In the genomic region with DNA sequence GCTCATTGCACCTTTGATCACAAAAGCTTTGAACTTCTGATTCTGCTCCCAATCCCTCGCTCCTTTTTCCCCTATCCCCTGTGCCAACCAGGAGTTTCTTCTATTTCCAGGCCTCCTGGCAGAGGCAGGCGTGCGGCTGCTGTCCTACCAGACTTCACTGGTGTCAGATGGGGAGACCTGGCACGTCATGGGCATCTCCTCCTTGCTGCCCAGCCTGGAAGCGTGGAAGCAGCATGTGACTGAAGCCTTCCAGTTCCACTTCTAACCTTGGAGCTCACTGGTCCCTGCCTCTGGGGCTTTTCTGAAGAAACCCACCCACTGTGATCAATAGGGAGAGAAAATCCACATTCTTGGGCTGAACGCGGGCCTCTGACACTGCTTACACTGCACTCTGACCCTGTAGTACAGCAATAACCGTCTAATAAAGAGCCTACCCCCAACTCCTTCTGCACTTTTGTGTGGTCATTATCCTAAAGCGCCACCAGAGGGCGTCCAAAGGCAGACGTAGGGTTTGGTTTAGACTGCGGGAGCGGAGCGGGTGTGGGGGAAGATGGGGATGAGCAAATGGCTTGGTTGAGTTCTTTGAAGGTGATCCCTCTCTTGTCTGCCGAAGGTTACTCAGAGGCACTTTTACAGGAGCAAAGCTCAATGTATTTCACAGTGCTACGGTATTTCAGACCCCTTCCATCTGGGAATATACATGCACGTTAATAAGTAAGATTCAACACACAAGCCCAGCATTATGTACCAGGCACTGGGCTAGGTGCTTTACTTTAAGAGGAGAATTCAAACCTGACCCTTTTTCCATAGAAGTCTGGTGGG, we compare ENCODE assay signal across 8 cellular contexts. TPM values are rescaled to one million over a fixed set of nuclear protein-coding genes. Genes with fewer than 3 reads are reported as not detected.
DNase-seq lines count a peak whose midpoint lies in the region; ATAC-seq, FAIRE-seq and TF ChIP-seq lines count a peak whose summit lies in the region.

No MANE protein-coding gene starts in this region.

- no peak for TF ChIP-seq EP300 in HepG2 (IDR thresholded peaks at IDR 0.05; ENCODE audit: low read depth in 2 of 2, low read length in 2 of 2)
- no peak for TF ChIP-seq EP300 in HepG2 (CRISPR knock-in tag; IDR thresholded peaks at IDR 0.05; ENCODE audit: borderline replicate concordance)

- peak; percentile 89 for FAIRE-seq in HepG2 (lab: Jason Lieb, UNC)

- in situ Hi-C loops in HepG2 (cut with HindIII; ENCODE audit: extremely low pct_ligation_motif_present, low pct_unique_long_range_greater_than_20kb), result no loop called here

- CTCF ChIA-PET in HepG2 (lab: Yijun Ruan, JAX; ENCODE audit: low intra/inter-chr PET ratio, low total read pairs), result interaction anchor here (0.7 to 2.1 kb wide), 8 partner anchors 27 to 224 kb away, joined by 3 to 19 read pairs (median 4); no protein-coding TSS in a partner anchor

- no TSS peak for BruUV-seq in HepG2 (replicated peaks; lab: Mats Ljungman, UMichigan)

- TF ChIP-seq RAD21 in HepG2 (CRISPR knock-in tag; IDR thresholded peaks at IDR 0.05), result peak; percentile 90

- H2AFZ ChIP-seq in HepG2 (ENCODE audit: low read length), result no peak overlapping the region

- WGBS in HepG2 (ENCODE audit: low lambda C conversion rate), result 40% methylated on average over 17 of the region's 17 CpGs

- POLR2A ChIA-PET in HepG2 (lab: Yijun Ruan, JAX), result interaction anchor here (1.1 to 4.4 kb wide), 7 partner anchors 11 to 51 kb away, joined by 3 to 27 read pairs (median 4); no protein-coding TSS in a partner anchor

- no peaks in the 10 kb centered on the region for H3K79me2 ChIP-seq in HepG2 (ENCODE audit: insufficient read depth, low read length)

- DNase-seq in GM12865 (ENCODE audit: low read depth), result peak; percentile 68
- DNase-seq in NCI-H2196 (lab: John Stamatoyannopoulos, UW; ENCODE audit: unreplicated experiment), result peak; percentile 76
- DNase-seq in activated CD4-positive, CD25-positive, alpha-beta regulatory T cell treated with anti-CD3 and anti-CD28 coated beads, Interleukin-2, amount 50 U/mL, for 72 hours, result peak; percentile 41
- peak; percentile 71 for DNase-seq in colonic mucosa
- DNase-seq in HepG2 (ENCODE audit: low spot score), result peak; percentile 76
- DNase-seq in stimulated activated CD4-positive, alpha-beta T cell treated with anti-CD3 and anti-CD28 coated beads, TNF-alpha, amount 100 ng/mL, for 24 hours (ENCODE audit: low read depth in 3 of 3), result peak; percentile 10 to 43 (median 22)

- no peak overlapping the region for H3K4me2 ChIP-seq in HepG2 (ENCODE audit: low read depth, low read length)

- TF ChIP-seq CTCF in GM12865 (IDR thresholded peaks at IDR 0.05; ENCODE audit: insufficient read depth, low read depth, low read length, missing control alignments) (peak; percentile 84), colonic mucosa (IDR thresholded peaks at IDR 0.05) (peak; percentile 68), HepG2 (CRISPR knock-in tag; IDR thresholded peaks at IDR 0.05) (peak; percentile 95)

- H3K36me3 ChIP-seq in colonic mucosa (no peaks in the 10 kb centered on the region), HepG2 (replicated peaks in 1 of 2; ENCODE audit: control insufficient read depth in 1 of 2, insufficient read depth in 2 of 2, low read length in 2 of 2) (peaks cover 26 to 50% of the 10 kb centered on the region in 2 experiments)

- H3K9ac ChIP-seq in colonic mucosa (ENCODE audit: low read depth in 2 of 2, low read length in 2 of 2), result no peak overlapping the region
- H3K9ac ChIP-seq in HepG2 (ENCODE audit: insufficient read depth, low read depth, low read length), result no peak overlapping the region

- no peak; a peak in 1 of 4 replicates for TF ChIP-seq POLR2A in HepG2 (IDR thresholded peaks at IDR 0.05; ENCODE audit: insufficient read depth in 1 of 2, low read depth in 2 of 2, low read length in 2 of 2)

- H4K20me1 ChIP-seq in HepG2 (ENCODE audit: insufficient read depth, low read length), result no peaks in the 10 kb centered on the region

- no peak overlapping the region for H3K27ac ChIP-seq in colonic mucosa
- peak overlapping the region; percentile 9 for H3K27ac ChIP-seq in HepG2 (ENCODE audit: extremely low read length, insufficient read depth, low read length)

- H3K27me3 ChIP-seq in colonic mucosa, result no peaks in the 10 kb centered on the region
- H3K27me3 ChIP-seq in HepG2 (ENCODE audit: control insufficient read depth in 1 of 2, insufficient read depth in 2 of 2, low read length in 2 of 2), result no peaks in the 10 kb centered on the region; a peak in 1 of 5 replicates

- no peaks in the 10 kb centered on the region for H3K4me1 ChIP-seq in colonic mucosa
- peaks cover 38% of the 10 kb centered on the region for H3K4me1 ChIP-seq in HepG2 (ENCODE audit: insufficient read depth, low read length)

- intact Hi-C loops in colonic mucosa (cut with DNase I) (loop anchor here (5.0 to 10.0 kb wide), 3 partner anchors 63 to 201 kb away; no protein-coding TSS in a partner anchor), HepG2 (cut with micrococcal nuclease; ENCODE audit: unreplicated experiment) (loop anchor here (1.0 to 2.0 kb wide), 3 partner anchors 39 to 127 kb away; no protein-coding TSS in a partner anchor)

- H3K4me3 ChIP-seq in GM12865 (ENCODE audit: low read depth, low read length) (no peak overlapping the region), colonic mucosa (no peak overlapping the region), HepG2 (replicated peaks in 1 of 3; ENCODE audit: insufficient read depth in 1 of 3, low read depth in 2 of 3, low read length in 3 of 3) (no peak overlapping the region)

- H3K9me3 ChIP-seq in colonic mucosa (no peaks in the 10 kb centered on the region), HepG2 (ENCODE audit: low read length) (no peaks in the 10 kb centered on the region)

- ATAC-seq in HG02943 (IDR thresholded peaks at IDR 0.05; ENCODE audit: low read depth, unreplicated experiment), result peak; percentile 70
- ATAC-seq in HepG2, result peak; percentile 80
- ATAC-seq in HG02840 (IDR thresholded peaks at IDR 0.05; ENCODE audit: low FRiP score, unreplicated experiment), result no peak

TF ChIP-seq in HepG2, 621 proteins besides CTCF, POLR2A, EP300 and RAD21 (continues in another document):
- no peak for TF ChIP-seq ZNF225 (CRISPR knock-in tag; IDR thresholded peaks at IDR 0.05)
- TF ChIP-seq, protein P1, sequence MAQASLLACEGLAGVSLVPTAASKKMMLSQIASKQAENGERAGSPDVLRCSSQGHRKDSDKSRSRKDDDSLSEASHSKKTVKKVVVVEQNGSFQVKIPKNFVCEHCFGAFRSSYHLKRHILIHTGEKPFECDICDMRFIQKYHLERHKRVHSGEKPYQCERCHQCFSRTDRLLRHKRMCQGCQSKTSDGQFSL (CRISPR knock-in tag; IDR thresholded peaks at IDR 0.05), result peak; percentile 59; the same call in 1 of the 2 replicates
- TF ChIP-seq TOE1 (CRISPR knock-in tag; IDR thresholded peaks at IDR 0.05), result no peak
- no peak for TF ChIP-seq BRD4 (CRISPR knock-in tag; IDR thresholded peaks at IDR 0.05)

RNA-seq across cellular contexts. Expression of a gene that starts 24.7 kb away (rescaled TPM):
- total RNA-seq in colonic mucosa, result 100 to 1,000 TPM; 271 to 374 TPM
- total RNA-seq in HepG2 (2016; rRNA removed; fragmentation: Illumina TruSeq; extraction: Trizol), result 1.5 and 1.6 TPM in 2 replicates
- total RNA-seq in HepG2 (2016; cell fraction: cytosol; rRNA removed; fragmentation: Illumina TruSeq; extraction: Trizol; ENCODE audit: low read depth), result 0.35 and 0.51 TPM in 2 replicates
- total RNA-seq in HepG2 (2016; cell fraction: insoluble cytoplasmic fraction; rRNA removed; fragmentation: Illumina TruSeq; extraction: Trizol), result 1.1 and 1.6 TPM in 2 replicates
- 0.24 and 0.28 TPM in 2 replicates for total RNA-seq in HepG2 (2016; cell fraction: membrane; rRNA removed; fragmentation: Illumina TruSeq; extraction: Trizol)
- 0.78 and 0.94 TPM in 2 replicates for total RNA-seq in HepG2 (2016; cell fraction: nucleus; rRNA removed; fragmentation: Illumina TruSeq; extraction: Trizol)
- polyA plus RNA-seq in HepG2 (2011; rRNA removed), result 0.44 and 0.60 TPM in 2 replicates
- 0.48 and 0.67 TPM in 2 replicates for polyA plus RNA-seq in HepG2 (2011; cell fraction: cytosol; rRNA removed)
- polyA plus RNA-seq in HepG2 (2011; cell fraction: nucleus; rRNA removed), result 0.29 and 0.38 TPM in 2 replicates
- polyA plus RNA-seq in HepG2 (2012), result 2.2 and 17.9 TPM in 2 replicates
- polyA plus RNA-seq in HepG2 (2016; cell fraction: cytosol; fragmentation: Illumina TruSeq; extraction: Trizol; ENCODE audit: low read depth), result 0.10 and 0.24 TPM in 2 replicates
- 1.6 TPM in 2 replicates for polyA plus RNA-seq in HepG2 (2016; cell fraction: insoluble cytoplasmic fraction; fragmentation: Illumina TruSeq; extraction: Trizol; ENCODE audit: low read depth)
- polyA plus RNA-seq in HepG2 (2016; cell fraction: membrane; fragmentation: Illumina TruSeq; extraction: Trizol; ENCODE audit: low read depth), result 0.42 and 0.52 TPM in 2 replicates
- 0.81 and 1.0 TPM in 2 replicates for polyA plus RNA-seq in HepG2 (2016; cell fraction: nucleus; fragmentation: Illumina TruSeq; extraction: Trizol; ENCODE audit: insufficient read depth, low read depth)
- 0.42 and 6.5 TPM in 2 replicates for polyA minus RNA-seq in HepG2 (2011; rRNA and poly(A)+ RNA removed; ENCODE audit: low replicate concordance)
- 0.53 and 0.99 TPM in 2 replicates for polyA minus RNA-seq in HepG2 (2011; cell fraction: cytosol; rRNA and poly(A)+ RNA removed)
- polyA minus RNA-seq in HepG2 (2011; cell fraction: nucleus; rRNA and poly(A)+ RNA removed), result 0.64 and 1.2 TPM in 2 replicates

RNA-seq across cellular contexts. Expression of a gene that starts 32.3 kb away (rescaled TPM):
- 10 to 100 TPM in 1 of 2 donors, 1 to 10 TPM in 1; 6.3 to 11.6 TPM for total RNA-seq in colonic mucosa
- total RNA-seq in HepG2 (2016; rRNA removed; fragmentation: Illumina TruSeq; extraction: Trizol), result 133 and 163 TPM in 2 replicates
- total RNA-seq in HepG2 (2016; cell fraction: cytosol; rRNA removed; fragmentation: Illumina TruSeq; extraction: Trizol; ENCODE audit: low read depth), result 21.0 and 24.9 TPM in 2 replicates
- total RNA-seq in HepG2 (2016; cell fraction: insoluble cytoplasmic fraction; rRNA removed; fragmentation: Illumina TruSeq; extraction: Trizol), result 129 and 150 TPM in 2 replicates
- total RNA-seq in HepG2 (2016; cell fraction: membrane; rRNA removed; fragmentation: Illumina TruSeq; extraction: Trizol), result 39.4 and 42.4 TPM in 2 replicates
- 97.4 and 99.8 TPM in 2 replicates for total RNA-seq in HepG2 (2016; cell fraction: nucleus; rRNA removed; fragmentation: Illumina TruSeq; extraction: Trizol)
- 95.8 and 115 TPM in 2 replicates for polyA plus RNA-seq in HepG2 (2011; rRNA removed)
- 75.7 and 106 TPM in 2 replicates for polyA plus RNA-seq in HepG2 (2011; cell fraction: cytosol; rRNA removed)
- polyA plus RNA-seq in HepG2 (2011; cell fraction: nucleus; rRNA removed), result 121 and 144 TPM in 2 replicates
- polyA plus RNA-seq in HepG2 (2012), result 256 and 310 TPM in 2 replicates
- polyA plus RNA-seq in HepG2 (2016; cell fraction: cytosol; fragmentation: Illumina TruSeq; extraction: Trizol; ENCODE audit: low read depth), result 30.4 and 30.8 TPM in 2 replicates
- polyA plus RNA-seq in HepG2 (2016; cell fraction: insoluble cytoplasmic fraction; fragmentation: Illumina TruSeq; extraction: Trizol; ENCODE audit: low read depth), result 194 and 210 TPM in 2 replicates
- 33.7 and 34.4 TPM in 2 replicates for polyA plus RNA-seq in HepG2 (2016; cell fraction: membrane; fragmentation: Illumina TruSeq; extraction: Trizol; ENCODE audit: low read depth)
- polyA plus RNA-seq in HepG2 (2016; cell fraction: nucleus; fragmentation: Illumina TruSeq; extraction: Trizol; ENCODE audit: insufficient read depth, low read depth), result 169 and 170 TPM in 2 replicates
- polyA minus RNA-seq in HepG2 (2011; rRNA and poly(A)+ RNA removed; ENCODE audit: low replicate concordance), result 247 and 513 TPM in 2 replicates
- 80.2 and 88.3 TPM in 2 replicates for polyA minus RNA-seq in HepG2 (2011; cell fraction: cytosol; rRNA and poly(A)+ RNA removed)
- polyA minus RNA-seq in HepG2 (2011; cell fraction: nucleus; rRNA and poly(A)+ RNA removed), result 109 and 121 TPM in 2 replicates

Comparison
In these comparisons a context has a peak if more than half of its experiments do, and no peak if none do; other contexts are left out.
1. DNase-seq: peak in every context shown above with its lines; median percentile 76 in NCI-H2196; 76 in HepG2; 71 in colonic mucosa; 68 in GM12865; 41 in activated CD4-positive, CD25-positive, alpha-beta regulatory T cell treated with anti-CD3 and anti-CD28 coated beads, Interleukin-2, amount 50 U/mL, for 72 hours; 22 in stimulated activated CD4-positive, alpha-beta T cell treated with anti-CD3 and anti-CD28 coated beads, TNF-alpha, amount 100 ng/mL, for 24 hours.
2. RNA of a gene that starts 24.7 kb away (total RNA-seq): 271 to 374 TPM in colonic mucosa; 0.24 to 1.6 TPM in HepG2; every median in the first group is over 100 times any median in the second.
3. Peak in every context shown above with its lines, with median percentiles within 50 percentile points of each other: CTCF ChIP-seq.